8 cellular contexts compared by ENCODE assay signal in the genomic region with DNA sequence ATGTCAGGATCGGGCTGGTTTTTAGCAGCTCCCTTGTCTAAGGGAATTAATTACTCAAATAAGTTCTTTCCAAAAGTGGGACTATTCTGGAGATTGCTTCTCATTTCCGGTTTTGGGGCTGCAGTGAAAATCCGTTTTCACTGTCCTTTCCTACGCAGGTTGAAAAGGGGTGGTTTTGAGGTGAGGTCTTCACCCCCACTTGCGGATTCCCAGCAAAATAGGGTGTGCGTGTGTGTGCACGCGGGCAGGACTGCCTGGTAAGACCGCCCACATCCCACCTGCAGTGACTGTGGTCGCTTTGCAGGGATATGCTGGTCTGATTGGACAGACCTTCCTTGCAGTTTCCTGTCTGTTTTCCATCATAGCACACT. TPM values are rescaled to one million over a fixed set of nuclear protein-coding genes. Genes with fewer than 3 reads are reported as not detected.
DNase-seq lines count a peak whose midpoint lies in the region; ATAC-seq and TF ChIP-seq lines count a peak whose summit lies in the region.

No MANE protein-coding gene starts in this region.

- H3K9me3 Mint-ChIP-seq in osteocyte (ENCODE audit: unreplicated experiment): no peaks in the 10 kb centered on the region

- peak overlapping the region; percentile 74 to 84 for H3K4me3 ChIP-seq in esophagus (ENCODE audit: low read depth in 1 of 2, low read length in 2 of 2)

- DNase-seq in SIG-M5 treated with dmso at 0.1 percent for 504 hours (lab: John Stamatoyannopoulos, UW; ENCODE audit: unreplicated experiment): peak; percentile 56
- DNase-seq in SIG-M5 (lab: John Stamatoyannopoulos, UW): no peak
- DNase-seq in activated CD8-positive, alpha-beta memory T cell treated with anti-CD3 and anti-CD28 coated beads for 48 hours (ENCODE audit: low read depth in 2 of 3, low spot score in 2 of 3): peak in 2 of 3 experiments; percentile 12 to 28
- DNase-seq in osteocyte (ENCODE audit: extremely low spot score, unreplicated experiment): no peak
- no peak for DNase-seq in SKM-1 treated with dmso at 0.1 percent for 144 hours (lab: John Stamatoyannopoulos, UW; ENCODE audit: unreplicated experiment)
- DNase-seq in globus pallidus (ENCODE audit: low spot score): no peak

- H3K4me1 Mint-ChIP-seq in osteocyte (ENCODE audit: unreplicated experiment): peaks cover 14% of the 10 kb centered on the region

- ATAC-seq in HG03460 (IDR thresholded peaks at IDR 0.05; ENCODE audit: unreplicated experiment): peak; percentile 21

- peaks cover 7% of the 10 kb centered on the region for H3K27me3 Mint-ChIP-seq in osteocyte (ENCODE audit: unreplicated experiment)

- 34 to 38% methylated on average over 10 of the region's 10 CpGs for WGBS in esophagus, 2 donors

- H3K27ac Mint-ChIP-seq in osteocyte (ENCODE audit: unreplicated experiment): peak overlapping the region; percentile 94

- TF ChIP-seq CTCF in osteocyte (IDR thresholded peaks at IDR 0.05): no peak

- H3K36me3 Mint-ChIP-seq in osteocyte (ENCODE audit: unreplicated experiment): no peaks in the 10 kb centered on the region

- H3K4me1 ChIP-seq in esophagus (ENCODE audit: control insufficient read depth in 2 of 2, insufficient read depth in 2 of 2, low read length in 1 of 2): peaks cover 0 to 2% of the 10 kb centered on the region in 2 donors

- no peaks in the 10 kb centered on the region for H3K36me3 ChIP-seq in esophagus (ENCODE audit: control insufficient read depth in 2 of 2, insufficient read depth in 2 of 2, low read length in 1 of 2)

- no peaks in the 10 kb centered on the region for H3K9me3 ChIP-seq in esophagus (ENCODE audit: control insufficient read depth in 2 of 2, insufficient read depth in 1 of 2, low read depth in 1 of 2, low read length in 1 of 2)

- H3K27me3 ChIP-seq in esophagus (ENCODE audit: control insufficient read depth in 1 of 2, insufficient read depth in 2 of 2, low read length in 2 of 2): no peaks in the 10 kb centered on the region

- H3K27ac ChIP-seq in esophagus (ENCODE audit: low read depth in 2 of 2, low read length in 1 of 2): peak overlapping the region; percentile 61 to 83

- peak overlapping the region; percentile 92 for H3K4me3 Mint-ChIP-seq in osteocyte (ENCODE audit: unreplicated experiment)

RNA-seq across cellular contexts. Expression of gene PLEKHM3, which starts 0.5 kb away (rescaled TPM):
- polyA plus RNA-seq in esophagus: 1 to 10 TPM; 1.7 to 1.9 TPM
- 12.5 TPM in 2 replicates for total RNA-seq in osteocyte

Comparison
In these comparisons a context has a peak if more than half of its experiments do, and no peak if none do; other contexts are left out.
1. DNase-seq: peak in SIG-M5 treated with dmso at 0.1 percent for 504 hours (single experiment) and activated CD8-positive, alpha-beta memory T cell treated with anti-CD3 and anti-CD28 coated beads for 48 hours (2 of 3); none in SIG-M5 (single experiment), osteocyte (single experiment), SKM-1 treated with dmso at 0.1 percent for 144 hours (single experiment) and globus pallidus (single experiment).